8 cellular contexts compared by ENCODE assay signal in genomic region chr1:155001688-155002474, GRCh38. TPM values are rescaled to one million over a fixed set of nuclear protein-coding genes. Genes with fewer than 3 reads are reported as not detected.
DNase-seq lines count a peak whose midpoint lies in the region; ATAC-seq and TF ChIP-seq lines count a peak whose summit lies in the region.

No MANE protein-coding gene starts in this region.

- intact Hi-C loops in left lung (cut with DNase I): no loop called here

- TF ChIP-seq CTCF in left lung (IDR thresholded peaks at IDR 0.05): no peak

- ATAC-seq in HG03520 (IDR thresholded peaks at IDR 0.05; ENCODE audit: unreplicated experiment): peak; percentile 60
- peak; percentile 76 for ATAC-seq in left lung

- no peaks in the 10 kb centered on the region for H3K27me3 ChIP-seq in left lung

- H3K36me3 ChIP-seq in left lung: no peaks in the 10 kb centered on the region

- DNase-seq in Ammon's horn (ENCODE audit: low spot score) (peak; percentile 100), GM19238 (ENCODE audit: insufficient read length, low spot score) (peak; percentile 97), NCI-H69 (lab: John Stamatoyannopoulos, UW) (peak; percentile 100), dedifferentiated amniotic fluid mesenchymal stem cell (ENCODE audit: extremely low spot score) (peak; percentile 99), left lung (peak; percentile 100)
- DNase-seq in activated CD4-positive, alpha-beta T cell treated with anti-CD3 and anti-CD28 coated beads, Interleukin-2, amount 50 U/mL, for 1 hour: peak; percentile 98
- peak; percentile 99 for DNase-seq in stimulated activated CD4-positive, alpha-beta T cell treated with anti-CD3 and anti-CD28 coated beads, Interleukin-2, amount 100 ng/mL, for 24 hours

- H3K4me1 ChIP-seq in left lung: peaks cover 37 to 65% of the 10 kb centered on the region in 2 donors

- H3K4me3 ChIP-seq in left lung: peak overlapping the region; percentile 91 to 96

- H3K9me3 ChIP-seq in left lung: no peaks in the 10 kb centered on the region

- H3K27ac ChIP-seq in left lung: peak overlapping the region; percentile 92 to 96

RNA-seq across cellular contexts. Expression of gene ZBTB7B, which starts 0.7 kb away (rescaled TPM):
- total RNA-seq in left lung: 100 to 1,000 TPM in 1 of 2 donors, 10 to 100 TPM in 1; 60.5 to 104 TPM

RNA-seq across cellular contexts. Expression of gene LENEP, which starts 8.5 kb away (rescaled TPM):
- under 1 TPM in 1 of 2 donors, not detected in 1; 0.52 TPM for total RNA-seq in left lung

RNA-seq across cellular contexts. Expression of gene FLAD1, which starts 18.7 kb away (rescaled TPM):
- total RNA-seq in left lung: 10 to 100 TPM; 26.4 to 39.9 TPM

RNA-seq across cellular contexts. Expression of gene CKS1B, which starts 27.4 kb away (rescaled TPM):
- 10 to 100 TPM; 29.7 to 40.8 TPM for total RNA-seq in left lung

RNA-seq across cellular contexts. Expression of gene SHC1, which starts 31.3 kb away (rescaled TPM):
- total RNA-seq in left lung: 100 to 1,000 TPM; 134 to 144 TPM

Comparison
In these comparisons a context has a peak if more than half of its experiments do, and no peak if none do; other contexts are left out.
1. Peak in every context shown above with its lines: DNase-seq, ATAC-seq, H3K4me3 ChIP-seq and H3K27ac ChIP-seq.